In genomic region chr4:53593765-53594164, GRCh38 we compare ENCODE assay signal across 2 cellular contexts.
TF ChIP-seq lines count a peak whose summit lies in the region.

No MANE protein-coding gene starts in this region.

TF ChIP-seq in GM23338, 12 proteins besides CTCF, POLR2A, EP300 and RAD21:
- no peak for TF ChIP-seq POLR2AphosphoS5 (IDR thresholded peaks at IDR 0.05; ENCODE audit: low read depth)
- TF ChIP-seq ZNF331 (CRISPR knock-in tag; IDR thresholded peaks at IDR 0.05; ENCODE audit: low read depth), result no peak
- TF ChIP-seq CREB1 (CRISPR knock-in tag; IDR thresholded peaks at IDR 0.05; ENCODE audit: low read depth), result no peak
- no peak for TF ChIP-seq ETS1 (IDR thresholded peaks at IDR 0.05)
- TF ChIP-seq, protein P1, sequence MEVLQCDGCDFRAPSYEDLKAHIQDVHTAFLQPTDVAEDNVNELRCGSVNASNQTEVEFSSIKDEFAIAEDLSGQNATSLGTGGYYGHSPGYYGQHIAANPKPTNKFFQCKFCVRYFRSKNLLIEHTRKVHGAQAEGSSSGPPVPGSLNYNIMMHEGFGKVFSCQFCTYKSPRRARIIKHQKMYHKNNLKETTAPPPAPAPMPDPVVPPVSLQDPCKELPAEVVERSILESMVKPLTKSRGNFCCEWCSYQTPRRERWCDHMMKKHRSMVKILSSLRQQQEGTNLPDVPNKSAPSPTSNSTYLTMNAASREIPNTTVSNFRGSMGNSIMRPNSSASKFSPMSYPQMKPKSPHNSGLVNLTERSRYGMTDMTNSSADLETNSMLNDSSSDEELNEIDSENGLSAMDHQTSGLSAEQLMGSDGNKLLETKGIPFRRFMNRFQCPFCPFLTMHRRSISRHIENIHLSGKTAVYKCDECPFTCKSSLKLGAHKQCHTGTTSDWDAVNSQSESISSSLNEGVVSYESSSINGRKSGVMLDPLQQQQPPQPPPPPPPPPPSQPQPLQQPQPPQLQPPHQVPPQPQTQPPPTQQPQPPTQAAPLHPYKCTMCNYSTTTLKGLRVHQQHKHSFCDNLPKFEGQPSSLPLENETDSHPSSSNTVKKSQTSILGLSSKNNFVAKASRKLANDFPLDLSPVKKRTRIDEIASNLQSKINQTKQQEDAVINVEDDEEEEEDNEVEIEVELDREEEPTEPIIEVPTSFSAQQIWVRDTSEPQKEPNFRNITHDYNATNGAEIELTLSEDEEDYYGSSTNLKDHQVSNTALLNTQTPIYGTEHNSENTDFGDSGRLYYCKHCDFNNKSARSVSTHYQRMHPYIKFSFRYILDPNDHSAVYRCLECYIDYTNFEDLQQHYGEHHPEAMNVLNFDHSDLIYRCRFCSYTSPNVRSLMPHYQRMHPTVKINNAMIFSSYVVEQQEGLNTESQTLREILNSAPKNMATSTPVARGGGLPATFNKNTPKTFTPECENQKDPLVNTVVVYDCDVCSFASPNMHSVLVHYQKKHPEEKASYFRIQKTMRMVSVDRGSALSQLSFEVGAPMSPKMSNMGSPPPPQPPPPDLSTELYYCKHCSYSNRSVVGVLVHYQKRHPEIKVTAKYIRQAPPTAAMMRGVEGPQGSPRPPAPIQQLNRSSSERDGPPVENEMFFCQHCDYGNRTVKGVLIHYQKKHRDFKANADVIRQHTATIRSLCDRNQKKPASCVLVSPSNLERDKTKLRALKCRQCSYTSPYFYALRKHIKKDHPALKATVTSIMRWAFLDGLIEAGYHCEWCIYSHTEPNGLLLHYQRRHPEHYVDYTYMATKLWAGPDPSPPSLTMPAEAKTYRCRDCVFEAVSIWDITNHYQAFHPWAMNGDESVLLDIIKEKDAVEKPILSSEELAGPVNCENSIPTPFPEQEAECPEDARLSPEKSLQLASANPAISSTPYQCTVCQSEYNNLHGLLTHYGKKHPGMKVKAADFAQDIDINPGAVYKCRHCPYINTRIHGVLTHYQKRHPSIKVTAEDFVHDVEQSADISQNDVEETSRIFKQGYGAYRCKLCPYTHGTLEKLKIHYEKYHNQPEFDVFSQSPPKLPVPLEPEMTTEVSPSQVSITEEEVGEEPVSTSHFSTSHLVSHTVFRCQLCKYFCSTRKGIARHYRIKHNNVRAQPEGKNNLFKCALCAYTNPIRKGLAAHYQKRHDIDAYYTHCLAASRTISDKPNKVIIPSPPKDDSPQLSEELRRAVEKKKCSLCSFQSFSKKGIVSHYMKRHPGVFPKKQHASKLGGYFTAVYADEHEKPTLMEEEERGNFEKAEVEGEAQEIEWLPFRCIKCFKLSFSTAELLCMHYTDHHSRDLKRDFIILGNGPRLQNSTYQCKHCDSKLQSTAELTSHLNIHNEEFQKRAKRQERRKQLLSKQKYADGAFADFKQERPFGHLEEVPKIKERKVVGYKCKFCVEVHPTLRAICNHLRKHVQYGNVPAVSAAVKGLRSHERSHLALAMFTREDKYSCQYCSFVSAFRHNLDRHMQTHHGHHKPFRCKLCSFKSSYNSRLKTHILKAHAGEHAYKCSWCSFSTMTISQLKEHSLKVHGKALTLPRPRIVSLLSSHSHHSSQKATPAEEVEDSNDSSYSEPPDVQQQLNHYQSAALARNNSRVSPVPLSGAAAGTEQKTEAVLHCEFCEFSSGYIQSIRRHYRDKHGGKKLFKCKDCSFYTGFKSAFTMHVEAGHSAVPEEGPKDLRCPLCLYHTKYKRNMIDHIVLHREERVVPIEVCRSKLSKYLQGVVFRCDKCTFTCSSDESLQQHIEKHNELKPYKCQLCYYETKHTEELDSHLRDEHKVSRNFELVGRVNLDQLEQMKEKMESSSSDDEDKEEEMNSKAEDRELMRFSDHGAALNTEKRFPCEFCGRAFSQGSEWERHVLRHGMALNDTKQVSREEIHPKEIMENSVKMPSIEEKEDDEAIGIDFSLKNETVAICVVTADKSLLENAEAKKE (CRISPR knock-in tag; IDR thresholded peaks at IDR 0.05), result no peak

TF ChIP-seq in H1, 55 proteins besides CTCF, POLR2A, EP300 and RAD21:
- TF ChIP-seq BACH1 (IDR thresholded peaks at IDR 0.05; ENCODE audit: low read length), result no peak
- TF ChIP-seq, protein P2, sequence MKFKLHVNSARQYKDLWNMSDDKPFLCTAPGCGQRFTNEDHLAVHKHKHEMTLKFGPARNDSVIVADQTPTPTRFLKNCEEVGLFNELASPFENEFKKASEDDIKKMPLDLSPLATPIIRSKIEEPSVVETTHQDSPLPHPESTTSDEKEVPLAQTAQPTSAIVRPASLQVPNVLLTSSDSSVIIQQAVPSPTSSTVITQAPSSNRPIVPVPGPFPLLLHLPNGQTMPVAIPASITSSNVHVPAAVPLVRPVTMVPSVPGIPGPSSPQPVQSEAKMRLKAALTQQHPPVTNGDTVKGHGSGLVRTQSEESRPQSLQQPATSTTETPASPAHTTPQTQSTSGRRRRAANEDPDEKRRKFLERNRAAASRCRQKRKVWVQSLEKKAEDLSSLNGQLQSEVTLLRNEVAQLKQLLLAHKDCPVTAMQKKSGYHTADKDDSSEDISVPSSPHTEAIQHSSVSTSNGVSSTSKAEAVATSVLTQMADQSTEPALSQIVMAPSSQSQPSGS (IDR thresholded peaks at IDR 0.05; ENCODE audit: low read length), result no peak
